ENCODE assay signal across 8 cellular contexts in genomic region chr19:50512112-50512998, GRCh38. TPM values are rescaled to one million over a fixed set of nuclear protein-coding genes. Genes with fewer than 3 reads are reported as not detected.
DNase-seq lines count a peak whose midpoint lies in the region; TF ChIP-seq lines count a peak whose summit lies in the region.
"Had no signal": no experiment of that assay in that cellular context is flagged by ENCODE, and none has a peak within 500 bp of the region (broad histone marks: within the 10 kb centered on the region; RNA-seq: fewer than 3 reads in every experiment).

No MANE protein-coding gene starts in this region.

- H4K20me1 ChIP-seq in PC-9 (ENCODE audit: insufficient read depth) = no peaks in the 10 kb centered on the region

- H3K4me1 ChIP-seq in PC-9 (replicated peaks; ENCODE audit: insufficient read depth) = peaks cover 6% of the 10 kb centered on the region

- no peaks in the 10 kb centered on the region for H3K9me2 ChIP-seq in PC-9 (ENCODE audit: insufficient read depth)

- H3F3A ChIP-seq in PC-9 (ENCODE audit: insufficient read depth, low read depth) = no peaks in the 10 kb centered on the region; the same call in 1 of the 2 replicates

- peak overlapping the region; percentile 85; the same call in 1 of the 2 replicates for H2AFZ ChIP-seq in PC-9

- no peaks in the 10 kb centered on the region for H3K9me3 ChIP-seq in PC-9 (ENCODE audit: insufficient read depth, low read depth)
- no peaks in the 10 kb centered on the region for H3K9me3 ChIP-seq in iPS-18c (ENCODE audit: control insufficient read depth, insufficient read depth, low read length)

- BruUV-seq in PC-9 (replicated peaks; lab: Mats Ljungman, UMichigan) = TSS peak; percentile 58

- POLR2A ChIA-PET in PC-9 (lab: Charles Lee; ENCODE audit: unreplicated experiment) = no interaction called here

- TF ChIP-seq CTCF in AG10803 (conservative IDR thresholded peaks at IDR 0.05; ENCODE audit: low read length) = no peak
- no peak for TF ChIP-seq CTCF in PC-9 (conservative IDR thresholded peaks at IDR 0.05)

- no peaks in the 10 kb centered on the region for H3K27me3 ChIP-seq in PC-9 (ENCODE audit: insufficient read depth, low read depth)

- H3K36me3 ChIP-seq in PC-9 (ENCODE audit: low read depth) = no peaks in the 10 kb centered on the region

- CTCF ChIA-PET in PC-9 (lab: Charles Lee) = no interaction called here

- intact Hi-C loops in PC-9 (cut with micrococcal nuclease; ENCODE audit: unreplicated experiment) = no loop called here

- DNase-seq in AG10803 (ENCODE audit: low read depth) (no peak), PC-9 (no peak), NCI-H2227 treated with DMSO at 0.1 percent for 48 hours (lab: John Stamatoyannopoulos, UW) (no peak), A172 (ENCODE audit: low spot score) (no peak)
- DNase-seq in stimulated activated CD4-positive, alpha-beta T cell treated with anti-CD3 and anti-CD28 coated beads, Interleukin-4, amount 100 ng/mL, for 24 hours = no peak
- DNase-seq: SHP77 had no signal

- no peaks in the 10 kb centered on the region for H3K79me2 ChIP-seq in PC-9 (ENCODE audit: low read depth)

- H3K27ac ChIP-seq in PC-9 = 0 out of 2 replicates have a peak overlapping the region, but pooled peaks have one; percentile 40

- peak overlapping the region; percentile 95; the same call in 1 of the 2 replicates for H3K4me3 ChIP-seq in AG10803 (ENCODE audit: low read length)
- H3K4me3 ChIP-seq in PC-9 = peak overlapping the region; percentile 65
- H3K4me3 ChIP-seq in iPS-18c (ENCODE audit: insufficient read depth, low read depth, low read length) = peak overlapping the region; percentile 62; the same call in 1 of the 2 replicates

- H3K4me2 ChIP-seq in PC-9 = peak overlapping the region; percentile 75

RNA-seq across cellular contexts. Expression of gene ASPDH, which starts 1.4 kb away (rescaled TPM):
- total RNA-seq in PC-9 (2021) = not detected in 2 replicates
- total RNA-seq in A172 (2014; rRNA removed; shearing (Covaris generic)) = 0.36 TPM in 1 of 2 replicates, not detected in the other
- total RNA-seq: lung had no signal

RNA-seq across cellular contexts. Expression of gene JOSD2, which starts 1.4 kb away (rescaled TPM):
- total RNA-seq in PC-9 (2021) = 44.3 and 56.0 TPM in 2 replicates
- total RNA-seq in A172 (2014; rRNA removed; shearing (Covaris generic)) = 38.4 and 44.4 TPM in 2 replicates

RNA-seq across cellular contexts. Expression of gene GARIN5A, which starts 35.7 kb away (rescaled TPM):
- total RNA-seq in PC-9 (2021) = 3.7 and 7.3 TPM in 2 replicates
- total RNA-seq in A172 (2014; rRNA removed; shearing (Covaris generic)) = 1.6 TPM in 1 of 2 replicates, not detected in the other

RNA-seq across cellular contexts. Expression of gene EMC10, which starts 36.0 kb away (rescaled TPM):
- 118 and 121 TPM in 2 replicates for total RNA-seq in PC-9 (2021)
- 61.5 and 64.7 TPM in 2 replicates for total RNA-seq in A172 (2014; rRNA removed; shearing (Covaris generic))

RNA-seq across cellular contexts. Expression of gene LRRC4B, which starts 55.9 kb away (rescaled TPM):
- not detected in 2 replicates for total RNA-seq in PC-9 (2021)
- 12.3 and 13.5 TPM in 2 replicates for total RNA-seq in A172 (2014; rRNA removed; shearing (Covaris generic))
